9 cellular contexts compared by ENCODE assay signal in genomic region chr4:40462326-40462725, GRCh38.
A peak's percentile ranks its signal among the peaks of the same experiment; 100 is the strongest.
DNase-seq lines count a peak whose midpoint lies in the region; ATAC-seq, FAIRE-seq and TF ChIP-seq lines count a peak whose summit lies in the region.
"Had no signal": no experiment of that assay in that cellular context is flagged by ENCODE, and none has a peak within 500 bp of the region (broad histone marks: within the 10 kb centered on the region; RNA-seq: fewer than 3 reads in every experiment).

No MANE protein-coding gene starts in this region.

- peaks cover 14% of the 10 kb centered on the region for H3K36me3 ChIP-seq in endodermal cell (ENCODE audit: control insufficient read depth, insufficient read depth, low read length)

- CTCF ChIA-PET in activated B cell treated with CpG ODN at 0.5 μM for 24 hours (lab: Charles Lee): no interaction called here

- no peaks in the 10 kb centered on the region for H3K27me3 Mint-ChIP-seq in activated B cell treated with CpG ODN at 0.5 μM for 24 hours
- no peaks in the 10 kb centered on the region for H3K27me3 Mint-ChIP-seq in endodermal cell (ENCODE audit: insufficient read depth)

- H3K4me3 ChIP-seq in GM12864 (ENCODE audit: low read depth, low read length): no peak overlapping the region
- no peak overlapping the region for H3K4me3 ChIP-seq in endodermal cell (ENCODE audit: low read length)

- H3K4me1 Mint-ChIP-seq in activated B cell treated with CpG ODN at 0.5 μM for 24 hours (peaks cover 17% of the 10 kb centered on the region), endodermal cell (peaks cover 4% of the 10 kb centered on the region)

- peak overlapping the region; percentile 72 for H3K27ac Mint-ChIP-seq in activated B cell treated with CpG ODN at 0.5 μM for 24 hours
- H3K27ac Mint-ChIP-seq in endodermal cell: no peak overlapping the region

- intact Hi-C loops in activated B cell treated with CpG ODN at 0.5 μM for 24 hours (cut with micrococcal nuclease): loop anchor here (2.0 to 5.0 kb wide), 4 partner anchors 52 to 170 kb away; no protein-coding TSS in a partner anchor

- H3K4me3 Mint-ChIP-seq in activated B cell treated with CpG ODN at 0.5 μM for 24 hours: no peak overlapping the region
- H3K4me3 Mint-ChIP-seq in endodermal cell: no peak overlapping the region

- peaks cover 8% of the 10 kb centered on the region for H3K36me3 Mint-ChIP-seq in activated B cell treated with CpG ODN at 0.5 μM for 24 hours (ENCODE audit: low read depth)
- peaks cover 29% of the 10 kb centered on the region for H3K36me3 Mint-ChIP-seq in endodermal cell (ENCODE audit: low read depth)

- H3K27me3 ChIP-seq in endodermal cell (ENCODE audit: control insufficient read depth, insufficient read depth, low read length, poor library complexity, severe bottlenecking): no peaks in the 10 kb centered on the region

- no peak overlapping the region for H3K9ac ChIP-seq in endodermal cell (ENCODE audit: extremely low read depth, low read length, poor library complexity, severe bottlenecking)

- H3K4me1 ChIP-seq in endodermal cell (ENCODE audit: control insufficient read depth, insufficient read depth, low read length): no peaks in the 10 kb centered on the region

- peak; percentile 64 for DNase-seq in GM12864 (ENCODE audit: low read depth)
- DNase-seq in GM19238 (ENCODE audit: insufficient read length, low spot score): peak; percentile 27
- DNase-seq in activated B cell treated with CpG ODN at 0.5 μM for 24 hours: no peak
- DNase-seq in NCI-H526 treated with DMSO at 0.1 percent for 48 hours (lab: John Stamatoyannopoulos, UW): no peak
- no peak for DNase-seq in frontal cortex (ENCODE audit: low spot score in 2 of 2)
- no peak for DNase-seq in endodermal cell
- DNase-seq in NCI-H1694 treated with DMSO at 0.1 percent for 48 hours (lab: John Stamatoyannopoulos, UW): no peak
- DNase-seq: NCI-H187 treated with DMSO at 0.1 percent for 48 hours had no signal

- ATAC-seq in HG03039 (IDR thresholded peaks at IDR 0.05; ENCODE audit: unreplicated experiment) (peak; percentile 77), activated B cell treated with CpG ODN at 0.5 μM for 24 hours (ENCODE audit: low read depth) (peak; percentile 95)

- POLR2A ChIA-PET in activated B cell treated with CpG ODN at 0.5 μM for 24 hours (lab: Charles Lee): interaction anchor here (0.8 kb wide), 1 partner anchor 88 kb away, joined by 3 read pairs; no protein-coding TSS in a partner anchor

- FAIRE-seq in frontal cortex (lab: Jason Lieb, UNC): no peak

- H3K9me3 Mint-ChIP-seq in activated B cell treated with CpG ODN at 0.5 μM for 24 hours (no peaks in the 10 kb centered on the region), endodermal cell (no peaks in the 10 kb centered on the region)

- no peak for TF ChIP-seq CTCF in GM12864 (IDR thresholded peaks at IDR 0.05; ENCODE audit: low read depth, low read length, missing control alignments)
- TF ChIP-seq CTCF in activated B cell treated with CpG ODN at 0.5 μM for 24 hours (IDR thresholded peaks at IDR 0.05): no peak
- no peak for TF ChIP-seq CTCF in endodermal cell (conservative IDR thresholded peaks at IDR 0.05)

- H3K27ac ChIP-seq in endodermal cell (ENCODE audit: low read depth, low read length): no peak overlapping the region

- no peaks in the 10 kb centered on the region for H3K9me3 ChIP-seq in endodermal cell (ENCODE audit: control insufficient read depth, low read length)

- WGBS in endodermal cell (ENCODE audit: insufficient coverage in 1 of 2, insufficient read length in 1 of 2), 2 experiments: 71 to 73% methylated on average over 4 to 5 of the region's 5 CpGs

Comparison
In these comparisons a context has a peak if more than half of its experiments do, and no peak if none do; other contexts are left out.
1. DNase-seq: peak in GM12864 (single experiment) and GM19238 (single experiment); none in activated B cell treated with CpG ODN at 0.5 μM for 24 hours (single experiment), NCI-H526 treated with DMSO at 0.1 percent for 48 hours (single experiment), frontal cortex (0 of 2), endodermal cell (single experiment) and NCI-H1694 treated with DMSO at 0.1 percent for 48 hours (single experiment).